22 cellular contexts compared by ENCODE assay signal in genomic region chr22:44385781-44386180, GRCh38.
DNase-seq lines count a peak whose midpoint lies in the region; ATAC-seq, FAIRE-seq and TF ChIP-seq lines count a peak whose summit lies in the region.
"Had no signal": no experiment of that assay in that cellular context is flagged by ENCODE, and none has a peak within 500 bp of the region (broad histone marks: within the 10 kb centered on the region; RNA-seq: fewer than 3 reads in every experiment).

No MANE protein-coding gene starts in this region.

- no peak for TF ChIP-seq RAD21 in HepG2 (CRISPR knock-in tag; IDR thresholded peaks at IDR 0.05)

- H3K4me3 ChIP-seq in right lobe of liver (no peak overlapping the region), HepG2 (replicated peaks in 1 of 3; ENCODE audit: insufficient read depth in 1 of 3, low read depth in 2 of 3, low read length in 3 of 3) (no peak overlapping the region), osteoblast (ENCODE audit: insufficient read depth, low read length) (no peak overlapping the region)
- H3K4me3 ChIP-seq: BLaER1 treated with 17β-estradiol and CSF1 and Interleukin-3, amounts not matched to agents 10 nM and 100 nM; GM12878; GM23338 had no signal

- 67% methylated on average over 1 of the region's 12 CpGs for WGBS in right lobe of liver (ENCODE audit: insufficient coverage, low coverage, low lambda C conversion rate, missing lambda C conversion rate)
- 7% methylated on average over 3 of the region's 12 CpGs for WGBS in HepG2 (ENCODE audit: low lambda C conversion rate)

- H3K4me1 ChIP-seq in right lobe of liver: peaks cover 0 to 20% (median 9%) of the 10 kb centered on the region in 4 donors
- H3K4me1 ChIP-seq in HepG2 (ENCODE audit: insufficient read depth, low read length): peaks cover 13% of the 10 kb centered on the region
- no peaks in the 10 kb centered on the region for H3K4me1 ChIP-seq in osteoblast (ENCODE audit: insufficient read depth, low read length)

- no peak for FAIRE-seq in HepG2 (lab: Jason Lieb, UNC)
- FAIRE-seq: GM12878, GM19239, RCC 7860 had no signal

- H3K27me3 ChIP-seq in right lobe of liver (no peaks in the 10 kb centered on the region), HepG2 (ENCODE audit: control insufficient read depth in 1 of 2, insufficient read depth in 2 of 2, low read length in 2 of 2) (peaks cover 10 to 69% of the 10 kb centered on the region in 2 experiments), osteoblast (ENCODE audit: insufficient read depth, low read length) (peaks cover 54% of the 10 kb centered on the region)
- H3K27me3 ChIP-seq: BLaER1 treated with 17β-estradiol and CSF1 and Interleukin-3, amounts not matched to agents 10 nM and 100 nM had no signal

- CTCF ChIA-PET in HepG2 (lab: Yijun Ruan, JAX; ENCODE audit: low intra/inter-chr PET ratio, low total read pairs): no interaction called here

- ATAC-seq in right lobe of liver: no peak
- ATAC-seq in HepG2: no peak
- no peak for ATAC-seq in left ventricle myocardium superior
- no peak for ATAC-seq in GM19395 (IDR thresholded peaks at IDR 0.05; ENCODE audit: unreplicated experiment)
- no peak for ATAC-seq in GM19328 (IDR thresholded peaks at IDR 0.05; ENCODE audit: unreplicated experiment)
- ATAC-seq: GM12878 had no signal

- in situ Hi-C loops in HepG2 (cut with HindIII; ENCODE audit: extremely low pct_ligation_motif_present, low pct_unique_long_range_greater_than_20kb): no loop called here

- no peak overlapping the region for H3K4me2 ChIP-seq in HepG2 (ENCODE audit: low read depth, low read length)
- no peak overlapping the region for H3K4me2 ChIP-seq in osteoblast (ENCODE audit: insufficient read depth, low read length)
- H3K4me2 ChIP-seq: BLaER1 treated with 17β-estradiol and CSF1 and Interleukin-3, amounts not matched to agents 10 nM and 100 nM; GM23338 had no signal

- TF ChIP-seq CTCF in right lobe of liver (IDR thresholded peaks at IDR 0.05) (no peak), HepG2 (CRISPR knock-in tag; IDR thresholded peaks at IDR 0.05) (no peak), osteoblast (IDR thresholded peaks at IDR 0.05; ENCODE audit: extremely low read depth, low read depth, low read length) (no peak)

- H3K79me2 ChIP-seq in HepG2 (ENCODE audit: insufficient read depth, low read length) (no peaks in the 10 kb centered on the region), osteoblast (ENCODE audit: insufficient read depth, low read length) (no peaks in the 10 kb centered on the region)

- no peak overlapping the region for H3K9ac ChIP-seq in HepG2 (ENCODE audit: insufficient read depth, low read depth, low read length)
- H3K9ac ChIP-seq: BLaER1 treated with 17β-estradiol and CSF1 and Interleukin-3, amounts not matched to agents 10 nM and 100 nM had no signal

- no peaks in the 10 kb centered on the region for H4K20me1 ChIP-seq in HepG2 (ENCODE audit: insufficient read depth, low read length)
- no peaks in the 10 kb centered on the region for H4K20me1 ChIP-seq in osteoblast (ENCODE audit: insufficient read depth, low read length)

- POLR2A ChIA-PET in HepG2 (lab: Yijun Ruan, JAX): no interaction called here

- H3K9me3 ChIP-seq in right lobe of liver (no peaks in the 10 kb centered on the region), HepG2 (ENCODE audit: low read length) (no peaks in the 10 kb centered on the region), osteoblast (ENCODE audit: low read depth, low read length) (no peaks in the 10 kb centered on the region)
- H3K9me3 ChIP-seq: BLaER1 treated with 17β-estradiol and CSF1 and Interleukin-3, amounts not matched to agents 10 nM and 100 nM had no signal

- no peak for TF ChIP-seq EP300 in HepG2 (IDR thresholded peaks at IDR 0.05; ENCODE audit: low read depth in 2 of 2, low read length in 2 of 2)
- no peak for TF ChIP-seq EP300 in HepG2 (CRISPR knock-in tag; IDR thresholded peaks at IDR 0.05; ENCODE audit: borderline replicate concordance)

- no peak for TF ChIP-seq POLR2A in right lobe of liver (IDR thresholded peaks at IDR 0.05)
- no peak for TF ChIP-seq POLR2A in HepG2 (IDR thresholded peaks at IDR 0.05; ENCODE audit: insufficient read depth in 1 of 2, low read depth in 2 of 2, low read length in 2 of 2)

- DNase-seq in right lobe of liver (peak in 2 of 3 donors; percentile 13 to 39), HepG2 (ENCODE audit: low spot score) (no peak), left ventricle myocardium superior (peak; percentile 18), osteoblast (ENCODE audit: insufficient read length, low spot score, missing footprints) (peak; percentile 62), LoVo (ENCODE audit: low spot score) (no peak)
- DNase-seq: DMS53, EL, KBM-7, MV-4-11, NCI-H187, NCI-H2107, NCI-H2227 treated with DMSO at 0.1 percent for 48 hours, NCI-H510A treated with DMSO at 0.1 percent for 48 hours, NCI-H774, SHP77 treated with DMSO at 0.1 percent for 48 hours had no signal

- no peak overlapping the region for H2AFZ ChIP-seq in HepG2 (ENCODE audit: low read length)
- no peak overlapping the region for H2AFZ ChIP-seq in osteoblast (ENCODE audit: low read length)
- H2AFZ ChIP-seq: GM23338 had no signal

- H3K36me3 ChIP-seq in right lobe of liver: no peaks in the 10 kb centered on the region
- no peaks in the 10 kb centered on the region for H3K36me3 ChIP-seq in HepG2 (replicated peaks in 1 of 2; ENCODE audit: control insufficient read depth in 1 of 2, insufficient read depth in 2 of 2, low read length in 2 of 2)
- no peaks in the 10 kb centered on the region for H3K36me3 ChIP-seq in osteoblast (ENCODE audit: insufficient read depth, low read length)
- H3K36me3 ChIP-seq: BLaER1 treated with 17β-estradiol and CSF1 and Interleukin-3, amounts not matched to agents 10 nM and 100 nM had no signal

- H3K27ac ChIP-seq in right lobe of liver (no peak overlapping the region), HepG2 (ENCODE audit: extremely low read length, insufficient read depth, low read length) (no peak overlapping the region), osteoblast (ENCODE audit: low read depth, low read length) (no peak overlapping the region)
- H3K27ac ChIP-seq: BLaER1 treated with 17β-estradiol and CSF1 and Interleukin-3, amounts not matched to agents 10 nM and 100 nM had no signal

- intact Hi-C loops in right lobe of liver (cut with DNase I) (no loop called here), HepG2 (cut with micrococcal nuclease; ENCODE audit: unreplicated experiment) (no loop called here), left ventricle myocardium superior (cut with micrococcal nuclease) (no loop called here)

- no TSS peak for BruUV-seq in HepG2 (replicated peaks; lab: Mats Ljungman, UMichigan)

TF ChIP-seq in HepG2, 621 proteins besides CTCF, POLR2A, EP300 and RAD21 (continues in another document):
- TF ChIP-seq GMEB2 (CRISPR knock-in tag; IDR thresholded peaks at IDR 0.05; ENCODE audit: low read depth) (no peak), SMYD3 (CRISPR knock-in tag; IDR thresholded peaks at IDR 0.05) (no peak), NR0B2 (CRISPR knock-in tag; IDR thresholded peaks at IDR 0.05) (no peak), FOXC1 (CRISPR knock-in tag; IDR thresholded peaks at IDR 0.05; ENCODE audit: borderline replicate concordance) (no peak), TBX3 (IDR thresholded peaks at IDR 0.05; ENCODE audit: borderline replicate concordance) (no peak), ZNF687 (CRISPR knock-in tag; IDR thresholded peaks at IDR 0.05) (no peak), ZNF253 (CRISPR knock-in tag; IDR thresholded peaks at IDR 0.05; ENCODE audit: borderline replicate concordance) (no peak), YEATS4 (CRISPR knock-in tag; IDR thresholded peaks at IDR 0.05; ENCODE audit: borderline replicate concordance) (no peak), CCAR2 (optimal IDR thresholded peaks at IDR 0.05; ENCODE audit: low read depth, low read length) (no peak)

Comparison
In these comparisons a context has a peak if more than half of its experiments do, and no peak if none do; other contexts are left out.
1. DNase-seq: peak in right lobe of liver (2 of 3), left ventricle myocardium superior (single experiment) and osteoblast (single experiment); none in HepG2 (single experiment) and LoVo (single experiment).